1 cellular context compared by ENCODE assay signal in genomic region chr2:157903626-157904025, GRCh38.
TF ChIP-seq lines count a peak whose summit lies in the region.

No MANE protein-coding gene starts in this region.

TF ChIP-seq in K562, 482 proteins besides CTCF, POLR2A, EP300 and RAD21 (continued from another document):
- no peak for TF ChIP-seq HOMEZ (CRISPR knock-in tag; IDR thresholded peaks at IDR 0.05)
- TF ChIP-seq BACH1 (tag; IDR thresholded peaks at IDR 0.05): no peak
- no peak for TF ChIP-seq XRCC5 (IDR thresholded peaks at IDR 0.05; ENCODE audit: low read depth, low read length)
- no peak for TF ChIP-seq MEF2D (tag; conservative IDR thresholded peaks at IDR 0.05; ENCODE audit: low read depth)
- no peak for TF ChIP-seq SNAPC5 (CRISPR knock-in tag; IDR thresholded peaks at IDR 0.05)
- TF ChIP-seq SMARCC2 (IDR thresholded peaks at IDR 0.05; ENCODE audit: low read depth): no peak
- no peak for TF ChIP-seq NR1H2 (CRISPR knock-in tag; IDR thresholded peaks at IDR 0.05)
- no peak for TF ChIP-seq BRF2 (IDR thresholded peaks at IDR 0.05; ENCODE audit: borderline replicate concordance, insufficient read depth, insufficient read length)
